ENCODE assay signal across 19 cellular contexts in genomic region chrX:109952050-109952449, GRCh38. TPM values are rescaled to one million over a fixed set of nuclear protein-coding genes. Genes with fewer than 3 reads are reported as not detected.
DNase-seq lines count a peak whose midpoint lies in the region; ATAC-seq, FAIRE-seq and TF ChIP-seq lines count a peak whose summit lies in the region.
"Had no signal": no experiment of that assay in that cellular context is flagged by ENCODE, and none has a peak within 500 bp of the region (broad histone marks: within the 10 kb centered on the region; RNA-seq: fewer than 3 reads in every experiment).

No MANE protein-coding gene starts in this region.

- H3K9me1 ChIP-seq in K562 (ENCODE audit: control insufficient read depth, insufficient read depth, low read length), result no peaks in the 10 kb centered on the region

- no peaks in the 10 kb centered on the region for H3K79me2 ChIP-seq in ACC112 (ENCODE audit: control insufficient read depth, insufficient read depth, low read length, unreplicated experiment)
- H3K79me2 ChIP-seq in K562 (ENCODE audit: control insufficient read depth, insufficient read depth, low read length), result no peaks in the 10 kb centered on the region
- no peaks in the 10 kb centered on the region for H3K79me2 ChIP-seq in mesendoderm (ENCODE audit: control insufficient read depth, insufficient read depth, low read length)

- no peak overlapping the region for H2BK15ac ChIP-seq in mesendoderm (replicated peaks; ENCODE audit: low read depth)

- no peak overlapping the region for H2BK5ac ChIP-seq in mesendoderm (ENCODE audit: low read length)

- H2AFZ ChIP-seq in ACC112 (ENCODE audit: low read length, unreplicated experiment) (peak overlapping the region; percentile 14), K562 (ENCODE audit: low read depth, low read length) (peak overlapping the region; percentile 87)

- CTCF ChIA-PET in K562 (lab: Yijun Ruan, JAX; ENCODE audit: low intra/inter-chr PET ratio), result no interaction called here

- H3K36me3 ChIP-seq in ACC112 (ENCODE audit: insufficient read depth, low read length) (no peaks in the 10 kb centered on the region), K562 (ENCODE audit: control insufficient read depth, insufficient read depth, low read length) (no peaks in the 10 kb centered on the region), mesendoderm (ENCODE audit: control insufficient read depth, insufficient read depth, low read length) (no peaks in the 10 kb centered on the region)
- H3K36me3 ChIP-seq: suprapubic skin had no signal

- FAIRE-seq in H54 (lab: Jason Lieb, UNC) (no peak), K562 (lab: Jason Lieb, UNC) (no peak)

- H3K56ac ChIP-seq in mesendoderm (ENCODE audit: low read length), result no peak overlapping the region

- no peaks in the 10 kb centered on the region for H4K20me1 ChIP-seq in K562 (replicated peaks; ENCODE audit: control insufficient read depth, insufficient read depth, low read length)

- intact Hi-C loops in K562 (cut with micrococcal nuclease), result no loop called here

- no peak overlapping the region for H2BK120ac ChIP-seq in mesendoderm (ENCODE audit: low read depth, low read length)

- no peaks in the 10 kb centered on the region for H3K9me3 ChIP-seq in K562 (replicated peaks; ENCODE audit: control insufficient read depth, insufficient read depth, low read depth, low read length)
- H3K9me3 ChIP-seq: Caco-2, suprapubic skin had no signal

- H3K4me1 ChIP-seq in ACC112 (ENCODE audit: control insufficient read depth, insufficient read depth, low read length, unreplicated experiment), result peaks cover 9% of the 10 kb centered on the region
- H3K4me1 ChIP-seq in K562 (replicated peaks in 1 of 2; ENCODE audit: control insufficient read depth in 2 of 2, insufficient read depth in 2 of 2, low read length in 2 of 2), result peaks cover 0 to 31% of the 10 kb centered on the region in 2 experiments; a peak in 4 of 5 replicates
- no peaks in the 10 kb centered on the region for H3K4me1 ChIP-seq in mesendoderm (ENCODE audit: control insufficient read depth, low read depth, low read length)
- H3K4me1 ChIP-seq: Caco-2, suprapubic skin had no signal

- H4K8ac ChIP-seq in mesendoderm (ENCODE audit: low read depth, low read length), result no peak overlapping the region

- peak; percentile 9 for DNase-seq in H54 (ENCODE audit: insufficient read length, low spot score)
- no peak for DNase-seq in K562 (ENCODE audit: extremely low read depth in 1 of 4, low spot score in 3 of 4)
- peak; percentile 1 for DNase-seq in mesendoderm
- no peak for DNase-seq in SW 1271 (lab: John Stamatoyannopoulos, UW)
- DNase-seq: activated CD4-positive, CD25-positive, alpha-beta regulatory T cell; AML-193; Caco-2; effector memory CD4-positive, alpha-beta T cell; GF-D8; NCI-H1092 treated with DMSO at 0.1 percent for 48 hours; NCI-H446 treated with DMSO at 0.1 percent for 48 hours; SHP77 treated with DMSO at 0.1 percent for 48 hours; stimulated activated CD4-positive, alpha-beta T cell treated with anti-CD3 and anti-CD28 coated beads, Interleukin-4, amount 100 ng/mL, for 24 hours had no signal

- no peak overlapping the region for H3K4me3 ChIP-seq in ACC112 (ENCODE audit: low read depth, low read length)
- H3K4me3 ChIP-seq in K562, result no peak overlapping the region
- no peak overlapping the region for H3K4me3 ChIP-seq in mesendoderm (ENCODE audit: low read length)
- H3K4me3 ChIP-seq: skin epidermis, suprapubic skin had no signal

- H3K79me1 ChIP-seq in mesendoderm (ENCODE audit: low read length), result no peaks in the 10 kb centered on the region

- no peak overlapping the region for H4K5ac ChIP-seq in mesendoderm (ENCODE audit: low read length)

- BruUV-seq in K562 (replicated peaks; lab: Mats Ljungman, UMichigan), result no TSS peak

- no peak for TF ChIP-seq CTCF in K562 (IDR thresholded peaks at IDR 0.05 in 2 of 3, conservative IDR thresholded peaks at IDR 0.05 in 1 of 3; ENCODE audit: insufficient read depth in 2 of 3, low read depth in 1 of 3, low read length in 3 of 3)

- POLR2A ChIA-PET in K562 (lab: Yijun Ruan, JAX), result interaction anchor here (0.9 to 1.2 kb wide), 2 partner anchors 9 kb away, joined by 3 to 4 read pairs; no protein-coding TSS in a partner anchor

- H3K23ac ChIP-seq in mesendoderm (ENCODE audit: low read length), result no peak overlapping the region

- WGBS in K562 (ENCODE audit: insufficient coverage, low coverage, missing lambda C conversion rate), result 31% methylated on average over 2 of the region's 2 CpGs
- WGBS in mesendoderm (ENCODE audit: extremely low coverage, insufficient coverage, low lambda C conversion rate), result no CpG with 5 or more reads among the region's 2 CpGs

- H3K18ac ChIP-seq in mesendoderm (ENCODE audit: low read length), result no peak overlapping the region

- TF ChIP-seq EP300 in K562 (IDR thresholded peaks at IDR 0.05; ENCODE audit: low read length), result no peak

- ATAC-seq in K562 (no peak), GM18868 (IDR thresholded peaks at IDR 0.05; ENCODE audit: unreplicated experiment) (no peak), HG03460 (IDR thresholded peaks at IDR 0.05; ENCODE audit: unreplicated experiment) (no peak)
- ATAC-seq in activated CD4-positive, CD25-positive, alpha-beta regulatory T cell treated with anti-CD3 and anti-CD28 coated beads, Interleukin-2, amount 50 U/mL, for 24 hours, result no peak

- H3K4me2 ChIP-seq in K562 (ENCODE audit: insufficient read depth, low read length), result no peak overlapping the region
- no peak overlapping the region for H3K4me2 ChIP-seq in mesendoderm (ENCODE audit: low read length)

- TF ChIP-seq RAD21 in K562 (CRISPR knock-in tag; conservative IDR thresholded peaks at IDR 0.05 in 1 of 2, IDR thresholded peaks at IDR 0.05 in 1 of 2), result no peak

- H3K27ac ChIP-seq in ACC112 (ENCODE audit: low read depth, low read length) (no peak overlapping the region), K562 (ENCODE audit: extremely low read depth, low read depth, low read length) (no peak overlapping the region), mesendoderm (ENCODE audit: low read depth, low read length) (no peak overlapping the region)
- H3K27ac ChIP-seq: skin epidermis, suprapubic skin had no signal

- no peak overlapping the region for H2AK5ac ChIP-seq in mesendoderm (ENCODE audit: low read length)

- in situ Hi-C loops in K562 (cut with MboI), result no loop called here

- H3K27me3 ChIP-seq in ACC112 (ENCODE audit: insufficient read depth, low read length) (no peaks in the 10 kb centered on the region), K562 (ENCODE audit: control insufficient read depth in 2 of 2, insufficient read depth in 2 of 2, low read length in 2 of 2) (no peaks in the 10 kb centered on the region), mesendoderm (ENCODE audit: insufficient read depth, low read length, poor library complexity) (no peaks in the 10 kb centered on the region)
- H3K27me3 ChIP-seq: suprapubic skin had no signal

- no peak overlapping the region for H3K4ac ChIP-seq in mesendoderm (ENCODE audit: low read depth, low read length)

- TF ChIP-seq POLR2A in H54 (IDR thresholded peaks at IDR 0.05; ENCODE audit: low read depth, low read length) (no peak), K562 (conservative IDR thresholded peaks at IDR 0.05) (no peak)

- H3K9ac ChIP-seq in K562 (ENCODE audit: insufficient read depth in 1 of 2, low read depth in 2 of 2, low read length in 2 of 2) (no peak overlapping the region; a peak in 1 of 4 replicates), mesendoderm (ENCODE audit: low read length) (no peak overlapping the region)

TF ChIP-seq in K562, 482 proteins besides CTCF, POLR2A, EP300 and RAD21 (continues in another document):
- no peak for TF ChIP-seq ZNF140 (CRISPR knock-in tag; IDR thresholded peaks at IDR 0.05)
- TF ChIP-seq MCM2 (IDR thresholded peaks at IDR 0.05; ENCODE audit: low read depth), result no peak
- no peak for TF ChIP-seq FOXO4 (CRISPR knock-in tag; IDR thresholded peaks at IDR 0.05)
- no peak for TF ChIP-seq ZNF212 (CRISPR knock-in tag; IDR thresholded peaks at IDR 0.05)
- no peak for TF ChIP-seq ZFP1 (CRISPR knock-in tag; IDR thresholded peaks at IDR 0.05)
- TF ChIP-seq HNRNPL (IDR thresholded peaks at IDR 0.05; ENCODE audit: low read depth, low read length), result no peak
- no peak for TF ChIP-seq SMAD3 (CRISPR knock-in tag; conservative IDR thresholded peaks at IDR 0.05)
- no peak for TF ChIP-seq ZNF586 (CRISPR knock-in tag; conservative IDR thresholded peaks at IDR 0.05)
- no peak for TF ChIP-seq ADNP (tag; IDR thresholded peaks at IDR 0.05)

RNA-seq across cellular contexts. Expression of gene TMEM164, which starts 50.9 kb away (rescaled TPM):
- total RNA-seq in K562 (2011; cell fraction: chromatin; rRNA removed; ENCODE audit: low replicate concordance), result 48.8 and 62.1 TPM in 2 replicates
- 47.6 and 54.0 TPM in 2 replicates for total RNA-seq in K562 (2011; cell fraction: nucleolus; rRNA removed)
- 66.5 and 89.7 TPM in 2 replicates for total RNA-seq in K562 (2011; cell fraction: nucleoplasm; rRNA removed)
- 18.3 and 44.2 TPM in 2 replicates for total RNA-seq in K562 (2014; rRNA removed)
- 24.7 and 25.4 TPM in 2 replicates for total RNA-seq in K562 (2014; rRNA removed; fragmentation: Illumina TruSeq; extraction: Trizol)
- 25.9 and 28.7 TPM in 2 replicates for total RNA-seq in K562 (2015; rRNA removed; fragmentation: Illumina TruSeq; extraction: Trizol)
- total RNA-seq in K562 (2021), result 57.3 and 58.7 TPM in 2 replicates
- 23.1 and 28.0 TPM in 2 replicates for polyA plus RNA-seq in K562 (2011; rRNA removed)
- polyA plus RNA-seq in K562 (2011; cell fraction: cytosol; rRNA removed), result 20.8 and 24.2 TPM in 2 replicates
- 37.8 and 51.1 TPM in 2 replicates for polyA plus RNA-seq in K562 (2011; cell fraction: nucleus; rRNA removed)
- 31.6 and 34.8 TPM in 2 replicates for polyA plus RNA-seq in K562 (2012)
- polyA plus RNA-seq in K562 (2014; fragmentation: Illumina TruSeq; extraction: Trizol), result 47.4 and 47.7 TPM in 2 replicates
- 1 to 10 TPM; 2.4 to 3.0 TPM for polyA plus RNA-seq in K562 (2014; fragmentation: Nextera tagmentation; extraction: Ambion mirVana)
- 22.6 and 23.8 TPM in 2 replicates for polyA plus RNA-seq in K562 (2014; rRNA removed)
- 30.1 and 30.7 TPM in 2 replicates for polyA minus RNA-seq in K562 (2011; rRNA and poly(A)+ RNA removed)
- polyA minus RNA-seq in K562 (2011; cell fraction: cytosol; rRNA and poly(A)+ RNA removed), result 30.5 and 31.7 TPM in 2 replicates
- polyA minus RNA-seq in K562 (2011; cell fraction: nucleus; rRNA and poly(A)+ RNA removed), result 22.8 and 30.3 TPM in 2 replicates
- polyA plus RNA-seq in mesendoderm (2013, experiment 1 of 2), result 8.2 TPM
- polyA plus RNA-seq in mesendoderm (2013, experiment 2 of 2), result 7.6 TPM

Comparison
In these comparisons a context has a peak if more than half of its experiments do, and no peak if none do; other contexts are left out.
1. DNase-seq: peak in H54 (single experiment) and mesendoderm (single experiment); none in K562 (0 of 4) and SW 1271 (0 of 2).